In the genomic region with DNA sequence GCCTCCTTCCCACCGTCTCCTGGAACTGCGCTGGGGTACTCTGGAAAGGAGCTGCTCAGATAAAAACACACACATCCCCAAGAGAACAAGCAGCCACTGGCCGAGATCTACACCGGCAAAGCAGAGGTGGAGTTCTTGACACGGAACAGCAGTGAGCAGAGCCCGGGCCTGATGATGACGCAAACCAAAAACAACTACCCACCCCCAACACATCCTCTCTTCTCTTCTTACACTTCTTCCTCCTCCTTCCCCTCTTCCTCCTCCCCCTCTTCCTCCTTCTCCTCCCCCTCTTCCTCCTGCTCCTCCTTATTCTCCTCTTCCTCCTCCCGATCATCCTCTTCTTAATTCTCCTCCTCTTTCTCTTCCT, we compare ENCODE assay signal across 15 cellular contexts. TPM values are rescaled to one million over a fixed set of nuclear protein-coding genes. Genes with fewer than 3 reads are reported as not detected.
DNase-seq lines count a peak whose midpoint lies in the region; ATAC-seq and TF ChIP-seq lines count a peak whose summit lies in the region.
"Had no signal": no experiment of that assay in that cellular context is flagged by ENCODE, and none has a peak within 500 bp of the region (broad histone marks: within the 10 kb centered on the region; RNA-seq: fewer than 3 reads in every experiment).

No MANE protein-coding gene starts in this region.

- no peak overlapping the region for H4K8ac ChIP-seq in IMR-90 (ENCODE audit: low read depth in 2 of 2, low read length in 2 of 2)

- POLR2A ChIA-PET in activated CD4-positive, alpha-beta T cell treated with anti-CD3 and anti-CD28 coated beads, Interleukin-2, amount 10 ng/mL, durations not matched to agents 7 days and 5 days (lab: Charles Lee), result no interaction called here
- POLR2A ChIA-PET in IMR-90 (lab: Charles Lee; ENCODE audit: unreplicated experiment), result no interaction called here

- peaks cover 2% of the 10 kb centered on the region; the same call in 1 of the 2 replicates for H3K27me3 ChIP-seq in IMR-90 (ENCODE audit: control insufficient read depth, insufficient read depth, low read length)
- H3K27me3 ChIP-seq: esophagus muscularis mucosa, thyroid gland had no signal

- no peak overlapping the region for H2BK120ac ChIP-seq in IMR-90 (ENCODE audit: low read depth, low read length)

- no peak overlapping the region for H2AK9ac ChIP-seq in IMR-90 (replicated peaks; ENCODE audit: low read depth, low read length, poor library complexity)

- CTCF ChIA-PET in activated CD4-positive, alpha-beta T cell treated with anti-CD3 and anti-CD28 coated beads, Interleukin-2, amount 10 ng/mL, durations not matched to agents 7 days and 5 days (lab: Charles Lee), result no interaction called here
- CTCF ChIA-PET in IMR-90 (lab: Yijun Ruan, JAX), result no interaction called here

- no peak for TF ChIP-seq RAD21 in IMR-90 (IDR thresholded peaks at IDR 0.05; ENCODE audit: low read length)

- in situ Hi-C loops in IMR-90 (cut with MboI; ENCODE audit: low sequenced_read_pairs), result no loop called here
- in situ Hi-C loops in astrocyte of the spinal cord (cut with HindIII; ENCODE audit: low sequenced_read_pairs), result no loop called here

- H3K4me1 Mint-ChIP-seq in activated CD4-positive, alpha-beta T cell treated with anti-CD3 and anti-CD28 coated beads, Interleukin-2, amount 10 ng/mL, durations not matched to agents 7 days and 5 days, result peaks cover 29% of the 10 kb centered on the region
- H3K4me1 Mint-ChIP-seq: central memory CD8-positive, alpha-beta T cell had no signal

- no peaks in the 10 kb centered on the region for H3K79me1 ChIP-seq in IMR-90 (ENCODE audit: low read depth in 1 of 2, low read length in 2 of 2)

- no peaks in the 10 kb centered on the region for H3K9me3 ChIP-seq in IMR-90 (ENCODE audit: control insufficient read depth, insufficient read depth, low read length)
- H3K9me3 ChIP-seq: esophagus muscularis mucosa, thyroid gland had no signal

- no peaks in the 10 kb centered on the region for H3K36me3 Mint-ChIP-seq in activated CD4-positive, alpha-beta T cell treated with anti-CD3 and anti-CD28 coated beads, Interleukin-2, amount 10 ng/mL, durations not matched to agents 7 days and 5 days (ENCODE audit: low read depth)

- 52 to 100% methylated on average over 1 to 3 of the region's 8 CpGs for WGBS in IMR-90 (ENCODE audit: extremely low coverage in 2 of 2, insufficient read length in 1 of 2), 2 experiments

- H3K18ac ChIP-seq in IMR-90 (ENCODE audit: low read depth, low read length), result no peak overlapping the region

- H3K14ac ChIP-seq in IMR-90 (replicated peaks; ENCODE audit: low read depth, low read length), result no peak overlapping the region

- no peak for TF ChIP-seq POLR2A in IMR-90 (IDR thresholded peaks at IDR 0.05; ENCODE audit: low read depth, low read length)

- H4K5ac ChIP-seq in IMR-90 (ENCODE audit: low read depth, low read length), result no peak overlapping the region

- H4K91ac ChIP-seq in IMR-90 (ENCODE audit: insufficient read depth, low read depth, low read length), result no peak overlapping the region

- 0 out of 2 replicates have a peak, but pooled peaks have one; percentile 32 for ATAC-seq in IMR-90 (ENCODE audit: low read depth)
- ATAC-seq: PC-3, right cardiac atrium had no signal

- no peak for DNase-seq in activated CD4-positive, alpha-beta T cell treated with anti-CD3 and anti-CD28 coated beads, Interleukin-2, amount 10 ng/mL, durations not matched to agents 7 days and 5 days
- DNase-seq in activated CD4-positive, alpha-beta T cell treated with anti-CD3 and anti-CD28 coated beads, Interleukin-2, amount 50 U/mL, for 4 hours, result no peak
- DNase-seq in IMR-90 (peak; percentile 1), astrocyte of the spinal cord (ENCODE audit: low read depth, low spot score) (peak; percentile 13), skeletal muscle cell (ENCODE audit: low read depth) (peak; percentile 1), NCI-H146 treated with DMSO at 0.1 percent for 48 hours (lab: John Stamatoyannopoulos, UW; ENCODE audit: unreplicated experiment) (no peak), epidermal melanocyte (ENCODE audit: insufficient read length, low spot score) (no peak), hippocampal formation (lab: John Stamatoyannopoulos, UW) (no peak)
- DNase-seq: DND-41, NCI-H2029 treated with DMSO at 0.1 percent for 48 hours, PC-3, thyroid gland had no signal

- dilution Hi-C loops in IMR-90 (cut with HindIII; ENCODE audit: low sequenced_read_pairs, unreplicated experiment), result no loop called here

- no peak overlapping the region for H3K56ac ChIP-seq in IMR-90 (ENCODE audit: extremely low read depth, insufficient read depth, low read length)

- H3K4me1 ChIP-seq in IMR-90 (ENCODE audit: control insufficient read depth, insufficient read depth, low read length), result no peaks in the 10 kb centered on the region
- H3K4me1 ChIP-seq: esophagus muscularis mucosa, thyroid gland had no signal

- H2BK15ac ChIP-seq in IMR-90 (ENCODE audit: low read depth, low read length), result no peak overlapping the region

- no peak overlapping the region for H3K27ac ChIP-seq in IMR-90 (ENCODE audit: insufficient read depth, low read length)
- H3K27ac ChIP-seq: esophagus muscularis mucosa, thyroid gland had no signal

- H4K20me1 ChIP-seq in IMR-90 (ENCODE audit: insufficient read depth, low read length), result no peaks in the 10 kb centered on the region

- H2AFZ ChIP-seq in IMR-90 (replicated peaks; ENCODE audit: low read length, poor library complexity), result peak overlapping the region; percentile 58

- no peaks in the 10 kb centered on the region for H3K9me3 Mint-ChIP-seq in activated CD4-positive, alpha-beta T cell treated with anti-CD3 and anti-CD28 coated beads, Interleukin-2, amount 10 ng/mL, durations not matched to agents 7 days and 5 days
- H3K9me3 Mint-ChIP-seq: central memory CD8-positive, alpha-beta T cell had no signal

- intact Hi-C loops in IMR-90 (cut with micrococcal nuclease), result no loop called here

- H2BK5ac ChIP-seq in IMR-90 (ENCODE audit: low read depth, low read length, poor library complexity, severe bottlenecking), result no peak overlapping the region

- H3K4ac ChIP-seq in IMR-90 (ENCODE audit: low read depth, low read length), result no peak overlapping the region

- H3K4me3 ChIP-seq in IMR-90 (ENCODE audit: insufficient read depth, low read depth, low read length), result no peak overlapping the region
- no peak overlapping the region for H3K4me3 ChIP-seq in astrocyte of the spinal cord (ENCODE audit: low read depth, low read length)
- H3K4me3 ChIP-seq in skeletal muscle cell (ENCODE audit: low read depth, low read length), result no peak overlapping the region
- H3K4me3 ChIP-seq: esophagus muscularis mucosa, thyroid gland had no signal

- no peaks in the 10 kb centered on the region for H3K9me1 ChIP-seq in IMR-90 (ENCODE audit: insufficient read depth, low read length)

- H3K4me2 ChIP-seq in IMR-90 (ENCODE audit: low read depth, low read length), result no peak overlapping the region

- BruUV-seq in IMR-90 (replicated peaks; lab: Mats Ljungman, UMichigan), result no TSS peak

- peak overlapping the region; percentile 79 for H3K27ac Mint-ChIP-seq in activated CD4-positive, alpha-beta T cell treated with anti-CD3 and anti-CD28 coated beads, Interleukin-2, amount 10 ng/mL, durations not matched to agents 7 days and 5 days

- TF ChIP-seq CTCF in IMR-90 (conservative IDR thresholded peaks at IDR 0.05; ENCODE audit: low read depth, low read length), result no peak
- TF ChIP-seq CTCF in astrocyte of the spinal cord (IDR thresholded peaks at IDR 0.05; ENCODE audit: low read depth, low read length), result no peak

- H3K4me3 Mint-ChIP-seq in activated CD4-positive, alpha-beta T cell treated with anti-CD3 and anti-CD28 coated beads, Interleukin-2, amount 10 ng/mL, durations not matched to agents 7 days and 5 days, result peak overlapping the region; percentile 37
- H3K4me3 Mint-ChIP-seq: central memory CD8-positive, alpha-beta T cell had no signal

- H2AK5ac ChIP-seq in IMR-90 (ENCODE audit: low read depth, low read length), result no peak overlapping the region

- H3K9ac ChIP-seq in IMR-90 (ENCODE audit: low read depth, low read length), result no peak overlapping the region

- no peak overlapping the region for H2BK20ac ChIP-seq in IMR-90 (ENCODE audit: low read depth, low read length)

- no peaks in the 10 kb centered on the region for H3K27me3 Mint-ChIP-seq in activated CD4-positive, alpha-beta T cell treated with anti-CD3 and anti-CD28 coated beads, Interleukin-2, amount 10 ng/mL, durations not matched to agents 7 days and 5 days
- H3K27me3 Mint-ChIP-seq: central memory CD8-positive, alpha-beta T cell had no signal

- no peaks in the 10 kb centered on the region for H3K36me3 ChIP-seq in IMR-90 (ENCODE audit: control insufficient read depth, insufficient read depth, low read length)
- H3K36me3 ChIP-seq: esophagus muscularis mucosa, thyroid gland had no signal

- H3K23ac ChIP-seq in IMR-90 (ENCODE audit: low read depth, low read length), result no peak overlapping the region

TF ChIP-seq in IMR-90, 13 proteins besides CTCF, POLR2A, EP300 and RAD21:
- TF ChIP-seq MAFK (IDR thresholded peaks at IDR 0.05; ENCODE audit: low read depth, low read length), result no peak
- no peak for TF ChIP-seq SMC3 (IDR thresholded peaks at IDR 0.05; ENCODE audit: low read depth, low read length)
- no peak for TF ChIP-seq CHD1 (IDR thresholded peaks at IDR 0.05; ENCODE audit: low read depth, low read length)
- no peak for TF ChIP-seq ELK1 (IDR thresholded peaks at IDR 0.05; ENCODE audit: borderline replicate concordance, low read depth, low read length)
- no peak for TF ChIP-seq FOS (IDR thresholded peaks at IDR 0.05; ENCODE audit: low read depth, low read length)

RNA-seq across cellular contexts. Expression of gene PNMA5, which starts 4.6 kb away (rescaled TPM):
- under 1 TPM; 0.06 to 0.10 TPM for total RNA-seq in activated CD4-positive, alpha-beta T cell treated with anti-CD3 and anti-CD28 coated beads, Interleukin-2, amount 10 ng/mL, durations not matched to agents 7 days and 5 days
- not detected in 2 replicates for total RNA-seq in IMR-90 (2012; rRNA removed)
- polyA plus RNA-seq in IMR-90 (2012; rRNA removed), result not detected in 2 replicates
- polyA plus RNA-seq in IMR-90 (2012; cell fraction: cytosol; rRNA removed), result not detected in 2 replicates
- not detected in 2 replicates for polyA plus RNA-seq in IMR-90 (2012; cell fraction: nucleus; rRNA removed; ENCODE audit: low replicate concordance)
- total RNA-seq: esophagus muscularis mucosa, PC-3, thyroid gland had no signal
- polyA plus RNA-seq: right cardiac atrium had no signal

Comparison
In these comparisons a context has a peak if more than half of its experiments do, and no peak if none do; other contexts are left out.
1. DNase-seq: peak in IMR-90 (single experiment), astrocyte of the spinal cord (single experiment) and skeletal muscle cell (single experiment); none in activated CD4-positive, alpha-beta T cell treated with anti-CD3 and anti-CD28 coated beads, Interleukin-2, amount 10 ng/mL, durations not matched to agents 7 days and 5 days (single experiment), activated CD4-positive, alpha-beta T cell treated with anti-CD3 and anti-CD28 coated beads, Interleukin-2, amount 50 U/mL, for 4 hours (0 of 2), NCI-H146 treated with DMSO at 0.1 percent for 48 hours (single experiment), epidermal melanocyte (single experiment) and hippocampal formation (0 of 2).